16 cellular contexts compared by ENCODE assay signal in the genomic region with DNA sequence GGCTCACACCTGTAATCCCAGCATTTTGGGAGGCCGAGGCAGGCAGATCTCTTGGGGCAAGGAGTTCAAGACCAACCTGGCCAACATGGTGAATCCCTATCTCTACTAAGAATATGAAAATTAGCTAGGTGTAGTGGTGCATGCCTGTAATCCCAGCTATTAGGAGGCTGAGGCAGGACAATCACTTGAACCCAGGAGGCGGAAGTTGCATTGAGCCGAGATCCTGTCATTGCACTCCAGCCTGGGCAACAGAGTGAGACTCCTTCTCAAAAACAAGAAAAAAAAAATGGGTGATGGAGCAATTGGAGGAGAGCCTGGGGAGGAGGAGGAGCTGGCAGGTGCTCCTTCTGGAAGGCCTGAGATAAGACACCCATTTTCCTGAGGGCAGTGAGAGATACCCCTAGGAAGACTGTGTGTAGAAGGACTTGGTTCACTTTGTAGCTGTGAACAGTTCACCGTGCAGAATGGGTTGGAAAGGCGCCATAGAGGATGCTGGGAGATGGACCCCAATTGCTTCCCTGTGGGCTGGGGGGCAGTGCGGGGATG. TPM values are rescaled to one million over a fixed set of nuclear protein-coding genes. Genes with fewer than 3 reads are reported as not detected.
DNase-seq lines count a peak whose midpoint lies in the region; ATAC-seq and TF ChIP-seq lines count a peak whose summit lies in the region.
"Had no signal": no experiment of that assay in that cellular context is flagged by ENCODE, and none has a peak within 500 bp of the region (broad histone marks: within the 10 kb centered on the region; RNA-seq: fewer than 3 reads in every experiment).

No MANE protein-coding gene starts in this region.

- H3K27me3 Mint-ChIP-seq in T-helper 17 cell: no peaks in the 10 kb centered on the region
- peaks cover 2% of the 10 kb centered on the region for H3K27me3 Mint-ChIP-seq in glutamatergic neuron (ENCODE audit: unreplicated experiment)
- H3K27me3 Mint-ChIP-seq: activated naive CD4-positive, alpha-beta T cell treated with anti-CD3 and anti-CD28 coated beads, Interleukin-2, amount 10 ng/mL, durations not matched to agents 7 days and 5 days; effector memory CD8-positive, alpha-beta T cell; naive thymus-derived CD4-positive, alpha-beta T cell had no signal

- no peaks in the 10 kb centered on the region for H3K79me2 ChIP-seq in DND-41 (ENCODE audit: insufficient read depth, low read length)

- TF ChIP-seq CTCF in DND-41 (IDR thresholded peaks at IDR 0.05; ENCODE audit: borderline replicate concordance, extremely low read depth, low read length, poor library complexity, severe bottlenecking) (no peak), glutamatergic neuron (IDR thresholded peaks at IDR 0.05; ENCODE audit: partially characterized antibody, unreplicated experiment) (peak; percentile 10), prostate gland (IDR thresholded peaks at IDR 0.05) (no peak), left lung (IDR thresholded peaks at IDR 0.05) (no peak)

- H3K36me3 ChIP-seq in DND-41 (ENCODE audit: insufficient read depth, low read length) (no peaks in the 10 kb centered on the region), prostate gland (no peaks in the 10 kb centered on the region), left lung (peaks cover 0 to 6% of the 10 kb centered on the region in 2 donors)

- peak overlapping the region; percentile 58 for H3K4me3 Mint-ChIP-seq in T-helper 17 cell
- peak overlapping the region; percentile 63 for H3K4me3 Mint-ChIP-seq in glutamatergic neuron (ENCODE audit: unreplicated experiment)
- H3K4me3 Mint-ChIP-seq: activated naive CD4-positive, alpha-beta T cell treated with anti-CD3 and anti-CD28 coated beads, Interleukin-2, amount 10 ng/mL, durations not matched to agents 7 days and 5 days; effector memory CD8-positive, alpha-beta T cell; naive thymus-derived CD4-positive, alpha-beta T cell had no signal

- H3K9ac ChIP-seq in DND-41 (ENCODE audit: low read depth, low read length): no peak overlapping the region

- no peak for DNase-seq in DND-41
- DNase-seq in T-helper 17 cell: no peak
- DNase-seq in glutamatergic neuron: no peak
- no peak for DNase-seq in prostate gland (ENCODE audit: low spot score)
- no peak for DNase-seq in effector CD8-positive, alpha-beta T cell (lab: John Stamatoyannopoulos, UW)
- no peak for DNase-seq in left lung
- no peak for DNase-seq in NCI-H1092 treated with DMSO at 0.1 percent for 48 hours (lab: John Stamatoyannopoulos, UW)
- DNase-seq: activated CD4-positive, CD25-positive, alpha-beta regulatory T cell treated with anti-CD3 and anti-CD28 coated beads, Interleukin-2, amount 50 U/mL, for 72 hours; activated naive CD4-positive, alpha-beta T cell treated with anti-CD3 and anti-CD28 coated beads, Interleukin-2, amount 10 ng/mL, durations not matched to agents 7 days and 5 days; COR-L47; effector memory CD8-positive, alpha-beta T cell; naive thymus-derived CD4-positive, alpha-beta T cell; NCI-H345; SHP77 treated with DMSO at 0.1 percent for 48 hours; T-helper 2 cell had no signal

- intact Hi-C loops in prostate gland (cut with DNase I): loop anchor here (5.0 kb wide), 1 partner anchor 145 kb away; the partner anchor contains the start of gene DNM2
- intact Hi-C loops in left lung (cut with DNase I): loop anchor here in 1 of 2 donors (10.0 kb wide), 1 partner anchor 88 kb away; no protein-coding TSS in a partner anchor

- H3K27ac ChIP-seq in DND-41 (ENCODE audit: low read length) (no peak overlapping the region), prostate gland (peak overlapping the region; percentile 66 to 70), left lung (peak overlapping the region in 1 of 2 donors; percentile 26)

- peaks cover 8% of the 10 kb centered on the region for H3K9me3 Mint-ChIP-seq in glutamatergic neuron (ENCODE audit: unreplicated experiment)
- H3K9me3 Mint-ChIP-seq: activated naive CD4-positive, alpha-beta T cell treated with anti-CD3 and anti-CD28 coated beads, Interleukin-2, amount 10 ng/mL, durations not matched to agents 7 days and 5 days; effector memory CD8-positive, alpha-beta T cell had no signal

- H3K4me1 ChIP-seq in DND-41 (ENCODE audit: insufficient read depth, low read length) (peaks cover 10% of the 10 kb centered on the region), prostate gland (replicated peaks) (no peaks in the 10 kb centered on the region), left lung (peaks cover 0 to 20% of the 10 kb centered on the region in 2 donors)

- H4K20me1 ChIP-seq in DND-41 (ENCODE audit: insufficient read depth, low read length): no peaks in the 10 kb centered on the region

- TF ChIP-seq POLR2A in prostate gland (IDR thresholded peaks at IDR 0.05): no peak

- H3K27ac Mint-ChIP-seq in T-helper 17 cell: peak overlapping the region; percentile 76
- H3K27ac Mint-ChIP-seq in glutamatergic neuron (ENCODE audit: unreplicated experiment): peak overlapping the region; percentile 96
- H3K27ac Mint-ChIP-seq: activated naive CD4-positive, alpha-beta T cell treated with anti-CD3 and anti-CD28 coated beads, Interleukin-2, amount 10 ng/mL, durations not matched to agents 7 days and 5 days had no signal

- 75% methylated on average over 6 of the region's 6 CpGs for WGBS in prostate gland

- no peaks in the 10 kb centered on the region for H3K9me3 ChIP-seq in DND-41 (ENCODE audit: insufficient read depth, low read length, severe bottlenecking)
- no peaks in the 10 kb centered on the region for H3K9me3 ChIP-seq in T-helper 17 cell (ENCODE audit: control insufficient read depth, low read length, poor library complexity, severe bottlenecking)
- H3K9me3 ChIP-seq in prostate gland: no peaks in the 10 kb centered on the region
- no peaks in the 10 kb centered on the region for H3K9me3 ChIP-seq in left lung

- H3K4me2 ChIP-seq in DND-41 (ENCODE audit: insufficient read depth, low read length): no peak overlapping the region

- peaks cover 4% of the 10 kb centered on the region for H3K36me3 Mint-ChIP-seq in T-helper 17 cell (ENCODE audit: low read depth)
- no peaks in the 10 kb centered on the region for H3K36me3 Mint-ChIP-seq in glutamatergic neuron (ENCODE audit: unreplicated experiment)

- H3K27me3 ChIP-seq in DND-41 (ENCODE audit: insufficient read depth, low read length, poor library complexity) (no peaks in the 10 kb centered on the region), prostate gland (replicated peaks; ENCODE audit: insufficient read depth) (no peaks in the 10 kb centered on the region), left lung (no peaks in the 10 kb centered on the region)

- ATAC-seq in DND-41 (ENCODE audit: insufficient read depth, low read depth): no peak
- no peak for ATAC-seq in T-helper 17 cell
- ATAC-seq in HG03442 (IDR thresholded peaks at IDR 0.05; ENCODE audit: unreplicated experiment): no peak
- no peak for ATAC-seq in left lung
- ATAC-seq: effector memory CD8-positive, alpha-beta T cell had no signal

- H3K4me1 Mint-ChIP-seq in T-helper 17 cell: peaks cover 12% of the 10 kb centered on the region
- H3K4me1 Mint-ChIP-seq in glutamatergic neuron (ENCODE audit: low read depth, unreplicated experiment): peaks cover 21% of the 10 kb centered on the region

- H2AFZ ChIP-seq in DND-41 (ENCODE audit: low read depth, low read length): peak overlapping the region; percentile 52

- H3K4me3 ChIP-seq in DND-41 (ENCODE audit: low read depth in 1 of 2, low read length in 2 of 2): no peak overlapping the region
- peak overlapping the region in 1 of 2 donors; percentile 10 for H3K4me3 ChIP-seq in prostate gland
- no peak overlapping the region for H3K4me3 ChIP-seq in left lung

RNA-seq across cellular contexts. Expression of gene CARM1, which starts 8.7 kb away (rescaled TPM):
- total RNA-seq in T-helper 17 cell (10 to 100 TPM; 22.9 to 24.3 TPM), glutamatergic neuron (ENCODE audit: unreplicated experiment) (133 TPM), prostate gland (10 to 100 TPM; 14.5 to 54.4 TPM), left lung (10 to 100 TPM; 34.4 to 37.1 TPM)

RNA-seq across cellular contexts. Expression of gene C19orf38, which starts 14.4 kb away (rescaled TPM):
- 1 to 10 TPM; 1.6 to 2.2 TPM for total RNA-seq in T-helper 17 cell
- total RNA-seq in glutamatergic neuron (ENCODE audit: unreplicated experiment): 0.44 TPM
- total RNA-seq in prostate gland: 1 to 10 TPM in 1 of 2 donors, under 1 TPM in 1; 0.91 to 6.4 TPM
- 10 to 100 TPM in 1 of 2 donors, 1 to 10 TPM in 1; 3.2 to 11.8 TPM for total RNA-seq in left lung

RNA-seq across cellular contexts. Expression of gene TMED1, which starts 26.6 kb away (rescaled TPM):
- total RNA-seq in T-helper 17 cell (10 to 100 TPM in 1 of 2 donors, 1 to 10 TPM in 1; 8.7 to 10.5 TPM), glutamatergic neuron (ENCODE audit: unreplicated experiment) (10.4 TPM), prostate gland (10 to 100 TPM; 41.9 to 47.8 TPM), left lung (10 to 100 TPM; 25.4 to 27.0 TPM)
